1 cellular context compared by ENCODE assay signal in the genomic region with DNA sequence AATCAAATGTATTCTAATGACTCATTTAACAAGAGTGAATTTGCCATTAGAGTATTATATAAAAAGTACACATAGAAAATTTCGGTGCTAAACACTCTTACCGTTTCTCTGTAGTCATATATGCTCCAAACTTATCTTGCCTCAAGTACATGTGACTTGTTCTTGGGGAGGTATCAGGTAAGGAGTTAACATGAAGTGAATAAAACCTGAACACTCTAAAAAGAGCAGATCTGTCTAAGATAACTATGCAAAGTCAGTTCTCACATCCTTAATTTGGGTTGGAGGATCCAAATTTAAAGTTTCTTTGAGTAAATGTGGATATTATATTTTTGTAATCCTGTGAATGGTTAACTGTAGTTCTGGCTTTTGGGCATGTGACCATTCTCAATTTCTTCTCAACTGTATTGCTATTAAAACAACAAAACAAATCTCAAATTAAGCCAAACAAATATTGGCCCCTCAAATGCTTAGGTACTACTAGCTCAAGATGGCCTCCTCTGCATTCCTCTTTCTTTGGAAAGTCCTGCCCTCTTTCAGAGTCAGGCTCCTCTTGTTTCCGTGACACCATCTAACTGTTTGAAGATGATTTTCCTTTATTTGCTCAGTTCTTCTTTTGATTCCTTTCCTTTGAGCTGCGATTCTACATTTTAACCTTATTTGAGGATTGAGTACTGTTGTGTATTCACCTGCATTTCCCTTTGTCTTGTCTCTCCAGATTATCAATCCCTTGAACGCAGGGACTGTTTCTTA.
TF ChIP-seq lines count a peak whose summit lies in the region.

No MANE protein-coding gene starts in this region.

TF ChIP-seq in K562, 482 proteins besides CTCF, POLR2A, EP300 and RAD21:
- TF ChIP-seq HLTF (IDR thresholded peaks at IDR 0.05), result no peak
- 0 out of 2 replicates have a peak, but pooled peaks have one; percentile 23 for TF ChIP-seq MGA (IDR thresholded peaks at IDR 0.05)
- TF ChIP-seq, protein P1, sequence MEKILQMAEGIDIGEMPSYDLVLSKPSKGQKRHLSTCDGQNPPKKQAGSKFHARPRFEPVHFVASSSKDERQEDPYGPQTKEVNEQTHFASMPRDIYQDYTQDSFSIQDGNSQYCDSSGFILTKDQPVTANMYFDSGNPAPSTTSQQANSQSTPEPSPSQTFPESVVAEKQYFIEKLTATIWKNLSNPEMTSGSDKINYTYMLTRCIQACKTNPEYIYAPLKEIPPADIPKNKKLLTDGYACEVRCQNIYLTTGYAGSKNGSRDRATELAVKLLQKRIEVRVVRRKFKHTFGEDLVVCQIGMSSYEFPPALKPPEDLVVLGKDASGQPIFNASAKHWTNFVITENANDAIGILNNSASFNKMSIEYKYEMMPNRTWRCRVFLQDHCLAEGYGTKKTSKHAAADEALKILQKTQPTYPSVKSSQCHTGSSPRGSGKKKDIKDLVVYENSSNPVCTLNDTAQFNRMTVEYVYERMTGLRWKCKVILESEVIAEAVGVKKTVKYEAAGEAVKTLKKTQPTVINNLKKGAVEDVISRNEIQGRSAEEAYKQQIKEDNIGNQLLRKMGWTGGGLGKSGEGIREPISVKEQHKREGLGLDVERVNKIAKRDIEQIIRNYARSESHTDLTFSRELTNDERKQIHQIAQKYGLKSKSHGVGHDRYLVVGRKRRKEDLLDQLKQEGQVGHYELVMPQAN (IDR thresholded peaks at IDR 0.05; ENCODE audit: borderline replicate concordance), result no peak
- TF ChIP-seq L3MBTL2 (IDR thresholded peaks at IDR 0.05), result 0 out of 2 replicates have a peak, but pooled peaks have one; percentile 11
- 0 out of 2 replicates have a peak, but pooled peaks have one; percentile 9 for TF ChIP-seq MECOM (CRISPR knock-in tag; IDR thresholded peaks at IDR 0.05)
- TF ChIP-seq, protein P2, sequence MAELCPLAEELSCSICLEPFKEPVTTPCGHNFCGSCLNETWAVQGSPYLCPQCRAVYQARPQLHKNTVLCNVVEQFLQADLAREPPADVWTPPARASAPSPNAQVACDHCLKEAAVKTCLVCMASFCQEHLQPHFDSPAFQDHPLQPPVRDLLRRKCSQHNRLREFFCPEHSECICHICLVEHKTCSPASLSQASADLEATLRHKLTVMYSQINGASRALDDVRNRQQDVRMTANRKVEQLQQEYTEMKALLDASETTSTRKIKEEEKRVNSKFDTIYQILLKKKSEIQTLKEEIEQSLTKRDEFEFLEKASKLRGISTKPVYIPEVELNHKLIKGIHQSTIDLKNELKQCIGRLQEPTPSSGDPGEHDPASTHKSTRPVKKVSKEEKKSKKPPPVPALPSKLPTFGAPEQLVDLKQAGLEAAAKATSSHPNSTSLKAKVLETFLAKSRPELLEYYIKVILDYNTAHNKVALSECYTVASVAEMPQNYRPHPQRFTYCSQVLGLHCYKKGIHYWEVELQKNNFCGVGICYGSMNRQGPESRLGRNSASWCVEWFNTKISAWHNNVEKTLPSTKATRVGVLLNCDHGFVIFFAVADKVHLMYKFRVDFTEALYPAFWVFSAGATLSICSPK (IDR thresholded peaks at IDR 0.05; ENCODE audit: borderline replicate concordance), result no peak
- TF ChIP-seq MNT (conservative IDR thresholded peaks at IDR 0.05), result no peak
- TF ChIP-seq GTF2F1 (IDR thresholded peaks at IDR 0.05; ENCODE audit: low read depth, low read length), result no peak
